ENCODE assay signal across 8 cellular contexts in the genomic region with DNA sequence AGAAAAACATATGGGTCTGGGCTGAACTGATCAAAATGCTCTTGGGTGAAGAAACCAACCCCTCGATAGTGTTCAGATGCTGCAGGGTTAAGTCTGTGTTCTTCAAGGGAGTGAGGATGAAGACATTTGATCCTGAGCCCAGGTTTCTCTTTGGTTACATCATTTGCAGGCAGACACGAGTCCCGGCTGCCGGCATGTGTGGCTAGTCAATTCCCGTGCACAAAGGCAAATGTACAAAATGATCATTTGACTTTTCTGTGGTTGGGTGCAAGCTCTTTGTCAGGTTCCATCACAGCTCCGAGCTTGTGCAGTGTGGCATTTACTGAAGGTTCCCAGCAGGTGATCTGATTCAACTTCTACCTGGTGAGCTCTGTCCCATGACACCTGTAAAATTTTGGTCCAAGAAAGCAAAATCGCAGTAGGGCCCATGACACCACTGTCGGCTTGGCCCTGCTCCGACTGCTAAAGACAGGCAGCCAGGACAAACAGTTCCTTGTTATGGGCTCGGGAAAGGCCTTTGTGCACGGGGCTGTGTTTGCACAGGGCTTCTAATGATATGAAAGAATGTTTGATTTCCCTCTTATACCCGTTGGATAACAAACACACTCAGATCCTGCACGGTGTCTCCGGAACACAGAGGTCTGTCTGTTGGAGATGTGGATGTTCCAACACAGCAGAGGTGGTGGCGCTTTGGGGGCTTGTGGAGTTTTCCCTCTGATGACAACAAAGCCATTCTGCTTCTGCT.
DNase-seq lines count a peak whose midpoint lies in the region; ATAC-seq, FAIRE-seq and TF ChIP-seq lines count a peak whose summit lies in the region.

No MANE protein-coding gene starts in this region.

- ATAC-seq in HG03280 (IDR thresholded peaks at IDR 0.05; ENCODE audit: unreplicated experiment), result no peak

- CTCF ChIA-PET in RWPE1 (lab: Yijun Ruan, JAX), result interaction anchor here (1.0 to 1.8 kb wide), 18 partner anchors 11 to 539 kb away, joined by 3 to 19 read pairs (median 4); no protein-coding TSS in a partner anchor

- POLR2A ChIA-PET in RWPE1 (lab: Yijun Ruan, JAX; ENCODE audit: low non-redundant PET), result no interaction called here

- DNase-seq in NCI-H1048 (lab: John Stamatoyannopoulos, UW), result peak; percentile 49
- no peak for DNase-seq in RWPE1 (ENCODE audit: low spot score)
- DNase-seq in head of caudate nucleus, result peak in 41 of 42 donors; percentile 40 to 83 (median 63)
- peak; percentile 63 for DNase-seq in putamen (ENCODE audit: low spot score)
- DNase-seq in urothelium cell line (ENCODE audit: low spot score), result no peak
- DNase-seq in retina, result no peak
- DNase-seq in iPS-NIHi7 (ENCODE audit: extremely low spot score), result no peak

- FAIRE-seq in urothelium cell line (lab: Jason Lieb, UNC), result no peak

- peak overlapping the region; percentile 14; the same call in 1 of the 2 replicates for H3K27ac ChIP-seq in RWPE1

- intact Hi-C loops in head of caudate nucleus (cut with DNase I), result loop anchor here (5.0 kb wide), 1 partner anchor 536 kb away; no protein-coding TSS in a partner anchor

- TF ChIP-seq CTCF in RWPE1 (conservative IDR thresholded peaks at IDR 0.05; ENCODE audit: low read depth), result no peak

Comparison
In these comparisons a context has a peak if more than half of its experiments do, and no peak if none do; other contexts are left out.
1. DNase-seq: peak in NCI-H1048 (single experiment), head of caudate nucleus (41 of 42) and putamen (single experiment); none in RWPE1 (single experiment), urothelium cell line (single experiment), retina (single experiment) and iPS-NIHi7 (single experiment).